Comparison of ENCODE assay signal across 1 cellular context in the genomic region with DNA sequence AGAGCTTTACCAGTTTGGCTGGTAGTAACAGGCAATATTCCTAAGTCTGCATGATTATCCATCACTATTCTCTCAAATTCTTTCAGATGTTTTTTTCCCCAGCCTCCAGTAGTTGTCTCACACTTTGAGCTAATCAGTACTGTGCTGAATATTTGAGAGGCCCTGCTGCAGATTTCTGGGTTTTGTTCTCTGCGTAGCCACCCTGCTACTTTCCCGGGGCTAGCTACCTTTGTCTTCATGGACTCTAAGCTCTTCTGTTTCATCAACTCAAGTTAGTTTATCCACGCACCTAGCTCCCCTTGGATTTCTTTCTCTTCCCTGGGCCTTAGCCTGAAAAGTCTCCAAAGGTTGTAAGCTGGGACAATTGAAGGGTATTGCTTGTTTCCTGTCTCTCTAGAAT.
TF ChIP-seq lines count a peak whose summit lies in the region.

No MANE protein-coding gene starts in this region.

TF ChIP-seq in WTC11, 78 proteins besides CTCF, POLR2A, EP300 and RAD21 (continued from another document):
- TF ChIP-seq ZNF425 (CRISPR knock-in tag; conservative IDR thresholded peaks at IDR 0.05) = no peak
- TF ChIP-seq, protein P1, sequence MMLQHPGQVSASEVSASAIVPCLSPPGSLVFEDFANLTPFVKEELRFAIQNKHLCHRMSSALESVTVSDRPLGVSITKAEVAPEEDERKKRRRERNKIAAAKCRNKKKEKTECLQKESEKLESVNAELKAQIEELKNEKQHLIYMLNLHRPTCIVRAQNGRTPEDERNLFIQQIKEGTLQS (CRISPR knock-in tag; conservative IDR thresholded peaks at IDR 0.05) = no peak
- TF ChIP-seq, protein P2, sequence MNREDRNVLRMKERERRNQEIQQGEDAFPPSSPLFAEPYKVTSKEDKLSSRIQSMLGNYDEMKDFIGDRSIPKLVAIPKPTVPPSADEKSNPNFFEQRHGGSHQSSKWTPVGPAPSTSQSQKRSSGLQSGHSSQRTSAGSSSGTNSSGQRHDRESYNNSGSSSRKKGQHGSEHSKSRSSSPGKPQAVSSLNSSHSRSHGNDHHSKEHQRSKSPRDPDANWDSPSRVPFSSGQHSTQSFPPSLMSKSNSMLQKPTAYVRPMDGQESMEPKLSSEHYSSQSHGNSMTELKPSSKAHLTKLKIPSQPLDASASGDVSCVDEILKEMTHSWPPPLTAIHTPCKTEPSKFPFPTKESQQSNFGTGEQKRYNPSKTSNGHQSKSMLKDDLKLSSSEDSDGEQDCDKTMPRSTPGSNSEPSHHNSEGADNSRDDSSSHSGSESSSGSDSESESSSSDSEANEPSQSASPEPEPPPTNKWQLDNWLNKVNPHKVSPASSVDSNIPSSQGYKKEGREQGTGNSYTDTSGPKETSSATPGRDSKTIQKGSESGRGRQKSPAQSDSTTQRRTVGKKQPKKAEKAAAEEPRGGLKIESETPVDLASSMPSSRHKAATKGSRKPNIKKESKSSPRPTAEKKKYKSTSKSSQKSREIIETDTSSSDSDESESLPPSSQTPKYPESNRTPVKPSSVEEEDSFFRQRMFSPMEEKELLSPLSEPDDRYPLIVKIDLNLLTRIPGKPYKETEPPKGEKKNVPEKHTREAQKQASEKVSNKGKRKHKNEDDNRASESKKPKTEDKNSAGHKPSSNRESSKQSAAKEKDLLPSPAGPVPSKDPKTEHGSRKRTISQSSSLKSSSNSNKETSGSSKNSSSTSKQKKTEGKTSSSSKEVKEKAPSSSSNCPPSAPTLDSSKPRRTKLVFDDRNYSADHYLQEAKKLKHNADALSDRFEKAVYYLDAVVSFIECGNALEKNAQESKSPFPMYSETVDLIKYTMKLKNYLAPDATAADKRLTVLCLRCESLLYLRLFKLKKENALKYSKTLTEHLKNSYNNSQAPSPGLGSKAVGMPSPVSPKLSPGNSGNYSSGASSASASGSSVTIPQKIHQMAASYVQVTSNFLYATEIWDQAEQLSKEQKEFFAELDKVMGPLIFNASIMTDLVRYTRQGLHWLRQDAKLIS (CRISPR knock-in tag; IDR thresholded peaks at IDR 0.05; ENCODE audit: borderline replicate concordance) = no peak
- TF ChIP-seq MXD4 (CRISPR knock-in tag; IDR thresholded peaks at IDR 0.05; ENCODE audit: borderline replicate concordance) = no peak
- no peak for TF ChIP-seq EMX1 (CRISPR knock-in tag; IDR thresholded peaks at IDR 0.05)
- no peak for TF ChIP-seq MYBL2 (CRISPR knock-in tag; IDR thresholded peaks at IDR 0.05)
- no peak for TF ChIP-seq ZNF416 (CRISPR knock-in tag; IDR thresholded peaks at IDR 0.05)
- TF ChIP-seq ERG (CRISPR knock-in tag; IDR thresholded peaks at IDR 0.05) = no peak
- TF ChIP-seq, protein P3, sequence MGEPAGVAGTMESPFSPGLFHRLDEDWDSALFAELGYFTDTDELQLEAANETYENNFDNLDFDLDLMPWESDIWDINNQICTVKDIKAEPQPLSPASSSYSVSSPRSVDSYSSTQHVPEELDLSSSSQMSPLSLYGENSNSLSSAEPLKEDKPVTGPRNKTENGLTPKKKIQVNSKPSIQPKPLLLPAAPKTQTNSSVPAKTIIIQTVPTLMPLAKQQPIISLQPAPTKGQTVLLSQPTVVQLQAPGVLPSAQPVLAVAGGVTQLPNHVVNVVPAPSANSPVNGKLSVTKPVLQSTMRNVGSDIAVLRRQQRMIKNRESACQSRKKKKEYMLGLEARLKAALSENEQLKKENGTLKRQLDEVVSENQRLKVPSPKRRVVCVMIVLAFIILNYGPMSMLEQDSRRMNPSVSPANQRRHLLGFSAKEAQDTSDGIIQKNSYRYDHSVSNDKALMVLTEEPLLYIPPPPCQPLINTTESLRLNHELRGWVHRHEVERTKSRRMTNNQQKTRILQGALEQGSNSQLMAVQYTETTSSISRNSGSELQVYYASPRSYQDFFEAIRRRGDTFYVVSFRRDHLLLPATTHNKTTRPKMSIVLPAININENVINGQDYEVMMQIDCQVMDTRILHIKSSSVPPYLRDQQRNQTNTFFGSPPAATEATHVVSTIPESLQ (CRISPR knock-in tag; IDR thresholded peaks at IDR 0.05) = no peak
- TF ChIP-seq, protein P4, sequence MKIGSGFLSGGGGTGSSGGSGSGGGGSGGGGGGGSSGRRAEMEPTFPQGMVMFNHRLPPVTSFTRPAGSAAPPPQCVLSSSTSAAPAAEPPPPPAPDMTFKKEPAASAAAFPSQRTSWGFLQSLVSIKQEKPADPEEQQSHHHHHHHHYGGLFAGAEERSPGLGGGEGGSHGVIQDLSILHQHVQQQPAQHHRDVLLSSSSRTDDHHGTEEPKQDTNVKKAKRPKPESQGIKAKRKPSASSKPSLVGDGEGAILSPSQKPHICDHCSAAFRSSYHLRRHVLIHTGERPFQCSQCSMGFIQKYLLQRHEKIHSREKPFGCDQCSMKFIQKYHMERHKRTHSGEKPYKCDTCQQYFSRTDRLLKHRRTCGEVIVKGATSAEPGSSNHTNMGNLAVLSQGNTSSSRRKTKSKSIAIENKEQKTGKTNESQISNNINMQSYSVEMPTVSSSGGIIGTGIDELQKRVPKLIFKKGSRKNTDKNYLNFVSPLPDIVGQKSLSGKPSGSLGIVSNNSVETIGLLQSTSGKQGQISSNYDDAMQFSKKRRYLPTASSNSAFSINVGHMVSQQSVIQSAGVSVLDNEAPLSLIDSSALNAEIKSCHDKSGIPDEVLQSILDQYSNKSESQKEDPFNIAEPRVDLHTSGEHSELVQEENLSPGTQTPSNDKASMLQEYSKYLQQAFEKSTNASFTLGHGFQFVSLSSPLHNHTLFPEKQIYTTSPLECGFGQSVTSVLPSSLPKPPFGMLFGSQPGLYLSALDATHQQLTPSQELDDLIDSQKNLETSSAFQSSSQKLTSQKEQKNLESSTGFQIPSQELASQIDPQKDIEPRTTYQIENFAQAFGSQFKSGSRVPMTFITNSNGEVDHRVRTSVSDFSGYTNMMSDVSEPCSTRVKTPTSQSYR (CRISPR knock-in tag; IDR thresholded peaks at IDR 0.05) = no peak
TF ChIP-seq in WTC11: peak in this region for 0.
